Comparison of ENCODE assay signal across 11 cellular contexts in the genomic region with DNA sequence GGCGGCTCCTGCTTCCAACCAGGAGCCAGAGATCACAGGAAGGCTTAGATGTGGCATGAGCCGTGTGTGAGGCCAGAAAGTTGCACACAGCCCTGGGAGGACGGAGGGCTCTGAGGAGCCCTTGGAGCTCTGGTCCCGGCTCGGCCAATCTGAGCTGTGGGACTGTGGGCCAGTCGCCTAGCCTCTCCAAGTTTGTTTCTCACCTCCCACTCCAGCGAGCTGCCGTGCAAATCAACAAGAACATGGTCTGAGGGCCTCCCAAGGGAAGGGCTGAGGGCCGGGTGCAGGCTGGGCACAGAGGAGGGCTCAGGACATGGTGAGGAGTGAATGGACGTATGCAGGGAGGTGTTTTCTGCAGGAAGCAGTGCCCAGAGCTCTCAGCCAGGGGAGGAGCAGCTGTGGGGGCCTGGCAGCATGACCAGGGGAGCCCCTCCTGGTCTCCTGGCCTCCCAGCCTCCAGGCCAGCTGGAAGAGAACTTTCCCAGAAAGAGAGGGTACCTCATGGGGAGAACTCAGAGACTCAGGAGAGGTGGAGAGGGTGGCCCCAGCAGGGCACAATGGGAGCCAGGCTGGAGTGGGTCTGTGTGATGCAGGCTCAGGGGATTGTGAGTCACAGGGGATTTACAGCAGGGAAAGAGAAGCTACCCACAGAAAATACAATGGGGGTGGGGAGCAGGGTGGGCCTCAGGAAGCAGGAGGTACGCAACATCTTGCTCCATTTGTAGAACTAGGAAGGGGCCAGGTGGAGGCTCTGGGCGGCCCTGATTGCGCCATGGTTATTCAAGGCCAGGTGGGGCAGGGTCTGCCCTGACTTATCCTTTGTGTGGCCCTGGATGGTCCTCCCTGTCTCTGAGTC. TPM values are rescaled to one million over a fixed set of nuclear protein-coding genes. Genes with fewer than 3 reads are reported as not detected.
A peak's percentile ranks its signal among the peaks of the same experiment; 100 is the strongest.
DNase-seq lines count a peak whose midpoint lies in the region; ATAC-seq and TF ChIP-seq lines count a peak whose summit lies in the region.
"Had no signal": no experiment of that assay in that cellular context is flagged by ENCODE, and none has a peak within 500 bp of the region (broad histone marks: within the 10 kb centered on the region; RNA-seq: fewer than 3 reads in every experiment).

No MANE protein-coding gene starts in this region.

- no peak overlapping the region for H2BK120ac ChIP-seq in mesenchymal stem cell (ENCODE audit: low read depth, low read length)

- POLR2A ChIA-PET in CD4-positive, alpha-beta T cell (lab: Charles Lee): interaction anchor here (0.6 to 8.5 kb wide), 2 partner anchors 24 to 65 kb away, joined by 3 to 124 read pairs; partner anchors contain the start of gene PSTPIP1

- no peak overlapping the region for H3K9ac ChIP-seq in mesenchymal stem cell (ENCODE audit: low read length)

- H3K4me3 ChIP-seq in H7 (ENCODE audit: insufficient read depth, low read depth, low read length) (no peak overlapping the region), mesenchymal stem cell (ENCODE audit: insufficient read depth in 1 of 2, low read depth in 1 of 2, low read length in 2 of 2) (no peak overlapping the region)

- H2AK5ac ChIP-seq in mesenchymal stem cell (ENCODE audit: low read length, severe bottlenecking): no peak overlapping the region

- H3K9me3 Mint-ChIP-seq in CD4-positive, alpha-beta T cell: no peaks in the 10 kb centered on the region
- H3K9me3 Mint-ChIP-seq in activated T-helper 17 cell treated with anti-CD3 and anti-CD28 coated beads, Interleukin-2, amount 50 U/mL, for 72 hours: no peaks in the 10 kb centered on the region
- H3K9me3 Mint-ChIP-seq in progenitor cell of endocrine pancreas (ENCODE audit: low read depth): no peaks in the 10 kb centered on the region

- H3K4ac ChIP-seq in mesenchymal stem cell (ENCODE audit: low read depth in 1 of 2, low read length in 2 of 2): no peak overlapping the region

- H2AFZ ChIP-seq in mesenchymal stem cell (ENCODE audit: low read depth, low read length): no peak overlapping the region

- ATAC-seq in CD4-positive, alpha-beta T cell (ENCODE audit: poor library complexity): no peak
- ATAC-seq in activated T-helper 17 cell treated with anti-CD3 and anti-CD28 coated beads, Interleukin-2, amount 50 U/mL, for 72 hours (replicated peaks): peak; percentile 63

- no peaks in the 10 kb centered on the region for H3K79me1 ChIP-seq in mesenchymal stem cell (replicated peaks; ENCODE audit: low read length, poor library complexity, severe bottlenecking)

- no peak overlapping the region for H4K91ac ChIP-seq in mesenchymal stem cell (ENCODE audit: low read length)

- no peak overlapping the region for H2BK12ac ChIP-seq in mesenchymal stem cell (ENCODE audit: low read length in 2 of 2)

- H3K23ac ChIP-seq in mesenchymal stem cell (ENCODE audit: low read length in 2 of 2): no peak overlapping the region

- H3K27ac ChIP-seq in CD4-positive, alpha-beta T cell (ENCODE audit: low read depth, low read length): peak overlapping the region; percentile 41
- H3K27ac ChIP-seq in mesenchymal stem cell (ENCODE audit: low read length, poor library complexity, severe bottlenecking): no peak overlapping the region

- intact Hi-C loops in CD4-positive, alpha-beta T cell (cut with DNase I, micrococcal nuclease): loop anchor here in 1 of 2 experiments (5.0 kb wide), 1 partner anchor 117 kb away; no protein-coding TSS in a partner anchor

- no peak overlapping the region for H2BK5ac ChIP-seq in mesenchymal stem cell (ENCODE audit: low read depth, low read length, poor library complexity, severe bottlenecking)

- H4K8ac ChIP-seq in mesenchymal stem cell (ENCODE audit: low read length): no peak overlapping the region

- peaks cover 64% of the 10 kb centered on the region for H3K36me3 Mint-ChIP-seq in CD4-positive, alpha-beta T cell (ENCODE audit: low read depth)
- peaks cover 66% of the 10 kb centered on the region for H3K36me3 Mint-ChIP-seq in activated T-helper 17 cell treated with anti-CD3 and anti-CD28 coated beads, Interleukin-2, amount 50 U/mL, for 72 hours (ENCODE audit: low read depth)
- H3K36me3 Mint-ChIP-seq in progenitor cell of endocrine pancreas (ENCODE audit: insufficient read depth): no peaks in the 10 kb centered on the region

- peak overlapping the region; percentile 93 for H3K27ac Mint-ChIP-seq in CD4-positive, alpha-beta T cell
- peak overlapping the region; percentile 90 for H3K27ac Mint-ChIP-seq in activated T-helper 17 cell treated with anti-CD3 and anti-CD28 coated beads, Interleukin-2, amount 50 U/mL, for 72 hours
- no peak overlapping the region for H3K27ac Mint-ChIP-seq in progenitor cell of endocrine pancreas

- no peaks in the 10 kb centered on the region for H3K27me3 ChIP-seq in CD4-positive, alpha-beta T cell (ENCODE audit: control insufficient read depth, insufficient read depth, low read length)
- H3K27me3 ChIP-seq in H7 (ENCODE audit: control insufficient read depth, insufficient read depth, low read length): no peaks in the 10 kb centered on the region
- H3K27me3 ChIP-seq in mesenchymal stem cell (ENCODE audit: control insufficient read depth in 1 of 2, insufficient read depth in 1 of 2, low read length in 2 of 2): peaks cover 7 to 33% of the 10 kb centered on the region in 2 experiments

- H3K4me2 ChIP-seq in mesenchymal stem cell (ENCODE audit: low read length, poor library complexity, severe bottlenecking): no peak overlapping the region

- peak overlapping the region; percentile 15 for H3K4me3 Mint-ChIP-seq in CD4-positive, alpha-beta T cell
- H3K4me3 Mint-ChIP-seq in activated T-helper 17 cell treated with anti-CD3 and anti-CD28 coated beads, Interleukin-2, amount 50 U/mL, for 72 hours: peak overlapping the region; percentile 82
- no peak overlapping the region for H3K4me3 Mint-ChIP-seq in progenitor cell of endocrine pancreas (ENCODE audit: low read depth)

- H3K14ac ChIP-seq in mesenchymal stem cell (ENCODE audit: low read length in 2 of 2): peak overlapping the region in 1 of 2 experiments; percentile 7

- no peaks in the 10 kb centered on the region for H3K27me3 Mint-ChIP-seq in CD4-positive, alpha-beta T cell
- H3K27me3 Mint-ChIP-seq in activated T-helper 17 cell treated with anti-CD3 and anti-CD28 coated beads, Interleukin-2, amount 50 U/mL, for 72 hours: no peaks in the 10 kb centered on the region
- peaks cover 26% of the 10 kb centered on the region for H3K27me3 Mint-ChIP-seq in progenitor cell of endocrine pancreas

- H3K18ac ChIP-seq in mesenchymal stem cell (ENCODE audit: low read depth in 1 of 2, low read length in 2 of 2): no peak overlapping the region

- H3K4me1 ChIP-seq in mesenchymal stem cell (ENCODE audit: control insufficient read depth, insufficient read depth, low read depth, low read length): peaks cover 16% of the 10 kb centered on the region

- H3K36me3 ChIP-seq in H7 (replicated peaks; ENCODE audit: control insufficient read depth, insufficient read depth, low read length) (no peaks in the 10 kb centered on the region), mesenchymal stem cell (ENCODE audit: control insufficient read depth in 1 of 2, insufficient read depth in 2 of 2, low read depth in 1 of 2, low read length in 2 of 2) (no peaks in the 10 kb centered on the region)

- no peak for TF ChIP-seq CTCF in CD4-positive, alpha-beta T cell (IDR thresholded peaks at IDR 0.05)
- TF ChIP-seq CTCF in progenitor cell of endocrine pancreas (IDR thresholded peaks at IDR 0.05; ENCODE audit: unreplicated experiment) (no peak), GM20000 (IDR thresholded peaks at IDR 0.05; ENCODE audit: extremely low read depth, missing control alignments) (no peak)

- H2BK15ac ChIP-seq in mesenchymal stem cell (ENCODE audit: low read depth, poor library complexity, severe bottlenecking): no peak overlapping the region

- CTCF ChIA-PET in CD4-positive, alpha-beta T cell (lab: Charles Lee): interaction anchor here (1.7 kb wide), 1 partner anchor 46 kb away, joined by 5 read pairs; no protein-coding TSS in a partner anchor

- peaks cover 79% of the 10 kb centered on the region for H3K4me1 Mint-ChIP-seq in CD4-positive, alpha-beta T cell (ENCODE audit: low read depth)
- peaks cover 44% of the 10 kb centered on the region for H3K4me1 Mint-ChIP-seq in activated T-helper 17 cell treated with anti-CD3 and anti-CD28 coated beads, Interleukin-2, amount 50 U/mL, for 72 hours
- H3K4me1 Mint-ChIP-seq in progenitor cell of endocrine pancreas (ENCODE audit: low read depth): no peaks in the 10 kb centered on the region

- H3K9me3 ChIP-seq in CD4-positive, alpha-beta T cell (ENCODE audit: control insufficient read depth, low read length): no peaks in the 10 kb centered on the region
- no peaks in the 10 kb centered on the region for H3K9me3 ChIP-seq in mesenchymal stem cell (ENCODE audit: control insufficient read depth, low read length)

- DNase-seq in CD4-positive, alpha-beta T cell: no peak
- DNase-seq in H7 (peak; percentile 45), mesenchymal stem cell (peak; percentile 41), progenitor cell of endocrine pancreas (ENCODE audit: low spot score, unreplicated experiment) (no peak), GM20000 (ENCODE audit: low spot score) (no peak), DMS79 (lab: John Stamatoyannopoulos, UW) (no peak), NCI-H69 (lab: John Stamatoyannopoulos, UW) (no peak)
- DNase-seq: DMS79 treated with DMSO at 0.1 percent for 48 hours, SW 1271 had no signal

- 82% methylated on average over 13 of the region's 13 CpGs for WGBS in mesenchymal stem cell

RNA-seq across cellular contexts. Expression of gene PSTPIP1, which starts 24.8 kb away (rescaled TPM):
- 10 to 100 TPM; 79.4 to 82.7 TPM for total RNA-seq in CD4-positive, alpha-beta T cell
- 0.21 and 1.3 TPM in 2 replicates for total RNA-seq in H7 (2014; rRNA removed; shearing (Covaris generic))
- 100 to 1,000 TPM; 125 to 137 TPM for total RNA-seq in activated T-helper 17 cell treated with anti-CD3 and anti-CD28 coated beads, Interleukin-2, amount 50 U/mL, for 72 hours
- polyA plus RNA-seq in mesenchymal stem cell (2013, experiment 1 of 2): not detected
- not detected for polyA plus RNA-seq in mesenchymal stem cell (2013, experiment 2 of 2)
- total RNA-seq in progenitor cell of endocrine pancreas: not detected in 2 replicates
- total RNA-seq: temporal lobe had no signal

RNA-seq across cellular contexts. Expression of gene TSPAN3, which starts 51.2 kb away (rescaled TPM):
- 10 to 100 TPM; 14.7 to 15.5 TPM for total RNA-seq in CD4-positive, alpha-beta T cell
- total RNA-seq in H7 (2014; rRNA removed; shearing (Covaris generic)): 153 and 157 TPM in 2 replicates
- total RNA-seq in activated T-helper 17 cell treated with anti-CD3 and anti-CD28 coated beads, Interleukin-2, amount 50 U/mL, for 72 hours: 10 to 100 TPM in 1 of 2 donors, 1 to 10 TPM in 1; 9.6 to 27.6 TPM
- polyA plus RNA-seq in mesenchymal stem cell (2013, experiment 1 of 2): 226 TPM
- polyA plus RNA-seq in mesenchymal stem cell (2013, experiment 2 of 2): 236 TPM
- 337 and 352 TPM in 2 replicates for total RNA-seq in progenitor cell of endocrine pancreas

Comparison
In these comparisons a context has a peak if more than half of its experiments do, and no peak if none do; other contexts are left out.
1. DNase-seq: peak in H7 (single experiment) and mesenchymal stem cell (single experiment); none in CD4-positive, alpha-beta T cell (0 of 10), progenitor cell of endocrine pancreas (single experiment), GM20000 (single experiment), DMS79 (single experiment) and NCI-H69 (single experiment).
2. RNA of gene PSTPIP1, which starts 24.8 kb away (total RNA-seq): 125 to 137 TPM in activated T-helper 17 cell treated with anti-CD3 and anti-CD28 coated beads, Interleukin-2, amount 50 U/mL, for 72 hours and 79.4 to 82.7 TPM in CD4-positive, alpha-beta T cell; 0.21 to 1.3 TPM in H7 and not detected in progenitor cell of endocrine pancreas; every median in the first group is over 10 times any median in the second.